ENCODE assay signal across 1 cellular context in the genomic region with DNA sequence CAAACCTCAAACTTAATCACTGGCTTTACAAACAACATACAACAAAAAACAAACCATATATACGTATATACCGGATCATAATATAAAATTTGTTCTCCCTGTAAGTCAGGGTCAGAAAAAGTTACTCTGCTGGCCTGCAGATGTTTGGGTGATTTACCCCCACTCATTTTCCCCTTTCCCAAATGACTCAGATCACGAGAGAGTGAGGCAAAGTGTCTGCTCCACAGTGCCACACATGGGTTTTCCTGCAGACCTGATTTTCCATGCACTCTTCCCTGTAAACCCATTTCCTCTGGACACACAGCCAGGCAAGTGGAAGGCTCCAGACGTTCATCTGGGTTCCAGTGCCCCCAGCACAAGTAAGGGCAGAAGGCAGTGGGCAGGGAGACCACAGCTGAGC.
TF ChIP-seq lines count a peak whose summit lies in the region.

No MANE protein-coding gene starts in this region.

TF ChIP-seq in IMR-90, 13 proteins besides CTCF, POLR2A, EP300 and RAD21:
- TF ChIP-seq NFE2L2 (IDR thresholded peaks at IDR 0.05; ENCODE audit: low read depth, low read length) (no peak), MXI1 (IDR thresholded peaks at IDR 0.05; ENCODE audit: borderline replicate concordance, low read depth, low read length) (no peak), RFX5 (IDR thresholded peaks at IDR 0.05; ENCODE audit: low read depth, low read length) (no peak), MAZ (IDR thresholded peaks at IDR 0.05; ENCODE audit: borderline replicate concordance, low read depth, low read length) (no peak), CEBPB (IDR thresholded peaks at IDR 0.05; ENCODE audit: low read depth, low read length) (no peak), BHLHE40 (IDR thresholded peaks at IDR 0.05; ENCODE audit: low read depth, low read length) (no peak), SMC3 (IDR thresholded peaks at IDR 0.05; ENCODE audit: low read depth, low read length) (no peak), CHD1 (IDR thresholded peaks at IDR 0.05; ENCODE audit: low read depth, low read length) (no peak), MAFK (IDR thresholded peaks at IDR 0.05; ENCODE audit: low read depth, low read length) (no peak), RCOR1 (IDR thresholded peaks at IDR 0.05; ENCODE audit: insufficient replicate concordance, low read length) (no peak), FOS (IDR thresholded peaks at IDR 0.05; ENCODE audit: low read depth, low read length) (no peak)
- TF ChIP-seq, protein P1, sequence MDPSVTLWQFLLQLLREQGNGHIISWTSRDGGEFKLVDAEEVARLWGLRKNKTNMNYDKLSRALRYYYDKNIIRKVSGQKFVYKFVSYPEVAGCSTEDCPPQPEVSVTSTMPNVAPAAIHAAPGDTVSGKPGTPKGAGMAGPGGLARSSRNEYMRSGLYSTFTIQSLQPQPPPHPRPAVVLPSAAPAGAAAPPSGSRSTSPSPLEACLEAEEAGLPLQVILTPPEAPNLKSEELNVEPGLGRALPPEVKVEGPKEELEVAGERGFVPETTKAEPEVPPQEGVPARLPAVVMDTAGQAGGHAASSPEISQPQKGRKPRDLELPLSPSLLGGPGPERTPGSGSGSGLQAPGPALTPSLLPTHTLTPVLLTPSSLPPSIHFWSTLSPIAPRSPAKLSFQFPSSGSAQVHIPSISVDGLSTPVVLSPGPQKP (IDR thresholded peaks at IDR 0.05; ENCODE audit: borderline replicate concordance, low read depth, low read length) = no peak
- TF ChIP-seq, protein P2, sequence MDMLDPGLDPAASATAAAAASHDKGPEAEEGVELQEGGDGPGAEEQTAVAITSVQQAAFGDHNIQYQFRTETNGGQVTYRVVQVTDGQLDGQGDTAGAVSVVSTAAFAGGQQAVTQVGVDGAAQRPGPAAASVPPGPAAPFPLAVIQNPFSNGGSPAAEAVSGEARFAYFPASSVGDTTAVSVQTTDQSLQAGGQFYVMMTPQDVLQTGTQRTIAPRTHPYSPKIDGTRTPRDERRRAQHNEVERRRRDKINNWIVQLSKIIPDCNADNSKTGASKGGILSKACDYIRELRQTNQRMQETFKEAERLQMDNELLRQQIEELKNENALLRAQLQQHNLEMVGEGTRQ (IDR thresholded peaks at IDR 0.05; ENCODE audit: low read depth, low read length) = no peak
